In the genomic region with DNA sequence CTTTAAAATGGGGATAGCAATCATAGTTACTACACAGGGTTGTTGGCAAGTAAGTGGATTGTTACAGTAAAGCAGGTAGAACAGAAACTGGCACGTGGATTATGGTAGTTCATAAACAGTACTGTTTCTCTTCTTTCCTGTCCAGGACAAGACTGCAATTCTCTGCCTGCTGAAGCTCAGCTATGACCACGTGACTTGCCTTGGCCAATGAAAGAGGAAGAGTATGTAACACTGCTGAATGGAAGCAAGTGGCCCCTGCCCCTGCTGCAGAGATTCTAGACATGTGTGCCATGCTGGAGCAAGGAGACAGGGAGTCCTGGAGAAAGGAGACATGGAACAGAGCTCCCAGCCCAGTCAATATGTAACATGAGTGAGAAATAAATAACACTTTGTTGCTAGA, we compare ENCODE assay signal across 28 cellular contexts.
"Had no signal": no experiment of that assay in that cellular context is flagged by ENCODE, and none has a peak within 500 bp of the region (broad histone marks: within the 10 kb centered on the region; RNA-seq: fewer than 3 reads in every experiment).

No MANE protein-coding gene starts in this region.

- H3K4me3 Mint-ChIP-seq: activated CD4-positive, alpha-beta T cell treated with anti-CD3 and anti-CD28 coated beads for 36 hours; activated naive CD4-positive, alpha-beta T cell treated with anti-CD3 and anti-CD28 coated beads for 36 hours; activated naive CD8-positive, alpha-beta T cell treated with anti-CD3 and anti-CD28 coated beads for 36 hours; activated T-helper 1 cell treated with anti-CD3 and anti-CD28 coated beads, Interleukin-12 subunit alpha, Interleukin-12 subunit beta, Interleukin-2, Interleukin-4 antibody, amounts not matched to agents 30 ng/mL and 10 ng/mL and 1 ng/mL, durations not matched to agents 14 hours and 24 hours and 36 hours; natural killer cell; stimulated activated naive CD8-positive, alpha-beta T cell treated with anti-CD3 and anti-CD28 coated beads, Interleukin-15, Interleukin-2, amounts not matched to agents 100 ng/mL and 50 ng/mL, for 24 hours; type B pancreatic cell had no signal

- H3K27me3 ChIP-seq: adrenal gland, body of pancreas, esophagus muscularis mucosa, foreskin keratinocyte, heart right ventricle, uterus had no signal

- DNase-seq: activated CD4-positive, alpha-beta T cell treated with anti-CD3 and anti-CD28 coated beads for 36 hours; activated CD4-positive, alpha-beta T cell treated with anti-CD3 and anti-CD28 coated beads, Interleukin-2, amount 50 U/mL, for 48 hours; activated CD4-positive, CD25-positive, alpha-beta regulatory T cell; activated CD8-positive, alpha-beta memory T cell treated with anti-CD3 and anti-CD28 coated beads, Interleukin-2, amount 50 U/mL, for 4 hours; activated effector memory CD4-positive, alpha-beta T cell treated with anti-CD3 and anti-CD28 coated beads, Interleukin-2, amount 50 U/mL, for 16 hours; activated naive CD4-positive, alpha-beta T cell treated with anti-CD3 and anti-CD28 coated beads for 36 hours; activated naive CD8-positive, alpha-beta T cell treated with anti-CD3 and anti-CD28 coated beads for 36 hours; activated T-cell treated with anti-CD3 and anti-CD28 coated beads, Interleukin-2, amount 50 U/mL, for 1 hour; adrenal gland; aorta; body of pancreas; dermis blood vessel endothelial cell; effector CD4-positive, alpha-beta T cell; foreskin keratinocyte; heart right ventricle; lower lobe of right lung; mesenchymal stem cell; natural killer cell; stimulated activated CD4-positive, alpha-beta T cell treated with anti-CD3 and anti-CD28 coated beads, Interleukin-12 subunit alpha, Interleukin-12 subunit beta, amount 100 ng/mL, for 4 hours; stimulated activated CD4-positive, alpha-beta T cell treated with anti-CD3 and anti-CD28 coated beads, Interleukin-4, amount 100 ng/mL, for 1 hour; uterus had no signal

- H3K4me1 ChIP-seq: adrenal gland, esophagus muscularis mucosa, foreskin keratinocyte, heart right ventricle, lower lobe of right lung, uterus had no signal

- H3K36me3 ChIP-seq: adrenal gland, esophagus muscularis mucosa, heart right ventricle, lower lobe of right lung, uterus had no signal

- H3K4me1 Mint-ChIP-seq: activated CD4-positive, alpha-beta T cell treated with anti-CD3 and anti-CD28 coated beads for 36 hours; activated naive CD8-positive, alpha-beta T cell treated with anti-CD3 and anti-CD28 coated beads for 36 hours; natural killer cell had no signal

- H3K9me3 Mint-ChIP-seq: type B pancreatic cell had no signal

- H3K36me3 Mint-ChIP-seq: activated naive CD8-positive, alpha-beta T cell treated with anti-CD3 and anti-CD28 coated beads for 36 hours; natural killer cell; type B pancreatic cell had no signal

- H3K9me3 ChIP-seq: adrenal gland, body of pancreas, esophagus muscularis mucosa, lower lobe of right lung, uterus had no signal

- H3K4me3 ChIP-seq: adrenal gland, body of pancreas, esophagus muscularis mucosa, heart right ventricle, lower lobe of right lung, skin epidermis, uterus had no signal

- H3K27ac ChIP-seq: adrenal gland, body of pancreas, esophagus muscularis mucosa, foreskin keratinocyte, heart right ventricle, lower lobe of right lung, skin epidermis, uterus had no signal

- H3K27me3 Mint-ChIP-seq: activated CD4-positive, alpha-beta T cell treated with anti-CD3 and anti-CD28 coated beads for 36 hours; activated naive CD8-positive, alpha-beta T cell treated with anti-CD3 and anti-CD28 coated beads for 36 hours; stimulated activated naive CD8-positive, alpha-beta T cell treated with anti-CD3 and anti-CD28 coated beads, Interleukin-15, Interleukin-2, amounts not matched to agents 100 ng/mL and 50 ng/mL, for 24 hours had no signal

- ATAC-seq: activated CD4-positive, alpha-beta T cell treated with anti-CD3 and anti-CD28 coated beads for 36 hours; body of pancreas; foreskin keratinocyte; heart right ventricle; left lobe of liver; lower lobe of right lung; natural killer cell; sciatic nerve had no signal

- H3K27ac Mint-ChIP-seq: activated CD4-positive, alpha-beta T cell treated with anti-CD3 and anti-CD28 coated beads for 36 hours; activated naive CD4-positive, alpha-beta T cell treated with anti-CD3 and anti-CD28 coated beads for 36 hours; activated naive CD8-positive, alpha-beta T cell treated with anti-CD3 and anti-CD28 coated beads for 36 hours; activated T-helper 1 cell treated with anti-CD3 and anti-CD28 coated beads, Interleukin-12 subunit alpha, Interleukin-12 subunit beta, Interleukin-2, Interleukin-4 antibody, amounts not matched to agents 30 ng/mL and 10 ng/mL and 1 ng/mL, durations not matched to agents 14 hours and 24 hours and 36 hours; natural killer cell; stimulated activated naive CD8-positive, alpha-beta T cell treated with anti-CD3 and anti-CD28 coated beads, Interleukin-15, Interleukin-2, amounts not matched to agents 100 ng/mL and 50 ng/mL, for 24 hours; type B pancreatic cell had no signal
